ENCODE assay signal across 1 cellular context in the genomic region with DNA sequence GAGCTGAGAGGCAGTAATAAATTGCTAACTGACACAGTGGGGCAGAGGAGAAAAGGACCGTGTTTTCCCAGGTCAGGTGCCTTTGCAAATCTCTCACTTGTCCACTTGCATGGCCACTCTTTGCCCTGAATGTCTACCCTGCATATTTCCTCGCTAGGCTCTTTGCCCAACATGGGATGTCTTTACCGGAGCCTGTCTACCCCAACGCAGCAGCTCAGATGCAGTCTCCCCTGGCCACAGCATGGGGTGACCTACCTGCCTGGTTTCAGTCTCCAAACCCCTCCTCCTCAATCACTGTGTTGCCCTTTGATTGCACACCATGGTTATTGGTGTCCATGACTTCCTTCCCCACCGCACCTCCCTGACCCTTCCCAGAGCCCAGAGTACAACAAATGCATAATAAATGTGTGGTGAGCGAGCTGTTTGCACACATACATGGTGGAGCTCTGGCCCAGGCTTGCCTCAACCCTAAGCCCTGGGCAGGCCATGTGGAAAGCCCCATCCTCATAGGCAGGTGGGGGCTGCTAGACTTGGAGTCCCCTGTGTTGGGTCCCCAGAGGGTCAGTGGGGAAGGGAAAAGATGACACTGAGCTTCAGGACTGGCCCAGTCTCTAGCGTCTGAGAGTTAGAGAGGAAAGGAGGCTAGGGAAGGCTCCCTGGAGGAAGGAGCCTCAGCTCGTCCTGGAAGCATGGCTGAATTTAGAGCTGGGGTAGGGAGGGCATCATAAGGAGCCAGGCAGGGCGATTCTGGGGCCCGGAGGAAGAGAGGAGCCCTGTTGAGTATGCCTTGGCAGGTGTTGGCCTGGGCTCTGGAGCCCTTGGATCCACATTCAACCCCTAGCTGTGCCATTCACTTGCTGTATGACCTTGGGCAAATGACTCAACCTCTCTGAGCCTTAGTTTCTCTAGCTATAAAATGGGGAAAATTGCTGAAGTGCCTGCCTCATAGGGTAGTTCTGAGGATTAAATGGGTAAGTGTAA.
TF ChIP-seq lines count a peak whose summit lies in the region.

No MANE protein-coding gene starts in this region.

TF ChIP-seq in HepG2, 621 proteins besides CTCF, POLR2A, EP300 and RAD21 (continued from another document):
- TF ChIP-seq, protein P1, sequence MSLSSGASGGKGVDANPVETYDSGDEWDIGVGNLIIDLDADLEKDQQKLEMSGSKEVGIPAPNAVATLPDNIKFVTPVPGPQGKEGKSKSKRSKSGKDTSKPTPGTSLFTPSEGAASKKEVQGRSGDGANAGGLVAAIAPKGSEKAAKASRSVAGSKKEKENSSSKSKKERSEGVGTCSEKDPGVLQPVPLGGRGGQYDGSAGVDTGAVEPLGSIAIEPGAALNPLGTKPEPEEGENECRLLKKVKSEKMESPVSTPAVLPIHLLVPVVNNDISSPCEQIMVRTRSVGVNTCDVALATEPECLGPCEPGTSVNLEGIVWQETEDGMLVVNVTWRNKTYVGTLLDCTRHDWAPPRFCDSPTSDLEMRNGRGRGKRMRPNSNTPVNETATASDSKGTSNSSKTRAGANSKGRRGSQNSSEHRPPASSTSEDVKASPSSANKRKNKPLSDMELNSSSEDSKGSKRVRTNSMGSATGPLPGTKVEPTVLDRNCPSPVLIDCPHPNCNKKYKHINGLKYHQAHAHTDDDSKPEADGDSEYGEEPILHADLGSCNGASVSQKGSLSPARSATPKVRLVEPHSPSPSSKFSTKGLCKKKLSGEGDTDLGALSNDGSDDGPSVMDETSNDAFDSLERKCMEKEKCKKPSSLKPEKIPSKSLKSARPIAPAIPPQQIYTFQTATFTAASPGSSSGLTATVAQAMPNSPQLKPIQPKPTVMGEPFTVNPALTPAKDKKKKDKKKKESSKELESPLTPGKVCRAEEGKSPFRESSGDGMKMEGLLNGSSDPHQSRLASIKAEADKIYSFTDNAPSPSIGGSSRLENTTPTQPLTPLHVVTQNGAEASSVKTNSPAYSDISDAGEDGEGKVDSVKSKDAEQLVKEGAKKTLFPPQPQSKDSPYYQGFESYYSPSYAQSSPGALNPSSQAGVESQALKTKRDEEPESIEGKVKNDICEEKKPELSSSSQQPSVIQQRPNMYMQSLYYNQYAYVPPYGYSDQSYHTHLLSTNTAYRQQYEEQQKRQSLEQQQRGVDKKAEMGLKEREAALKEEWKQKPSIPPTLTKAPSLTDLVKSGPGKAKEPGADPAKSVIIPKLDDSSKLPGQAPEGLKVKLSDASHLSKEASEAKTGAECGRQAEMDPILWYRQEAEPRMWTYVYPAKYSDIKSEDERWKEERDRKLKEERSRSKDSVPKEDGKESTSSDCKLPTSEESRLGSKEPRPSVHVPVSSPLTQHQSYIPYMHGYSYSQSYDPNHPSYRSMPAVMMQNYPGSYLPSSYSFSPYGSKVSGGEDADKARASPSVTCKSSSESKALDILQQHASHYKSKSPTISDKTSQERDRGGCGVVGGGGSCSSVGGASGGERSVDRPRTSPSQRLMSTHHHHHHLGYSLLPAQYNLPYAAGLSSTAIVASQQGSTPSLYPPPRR (CRISPR knock-in tag; IDR thresholded peaks at IDR 0.05; ENCODE audit: borderline replicate concordance) = no peak
- no peak for TF ChIP-seq ZBTB34 (CRISPR knock-in tag; IDR thresholded peaks at IDR 0.05)
- no peak for TF ChIP-seq JUNB (CRISPR knock-in tag; IDR thresholded peaks at IDR 0.05; ENCODE audit: borderline replicate concordance)
- peak; percentile 80 for TF ChIP-seq PTBP1 (IDR thresholded peaks at IDR 0.05; ENCODE audit: low read depth, low read length, poor library complexity, severe bottlenecking)
- no peak for TF ChIP-seq HCFC1 (IDR thresholded peaks at IDR 0.05; ENCODE audit: low read depth, low read length)
- TF ChIP-seq NR2C2 (CRISPR knock-in tag; IDR thresholded peaks at IDR 0.05; ENCODE audit: borderline replicate concordance) = 0 out of 2 replicates have a peak, but pooled peaks have one; percentile 22
- TF ChIP-seq CREB1 (IDR thresholded peaks at IDR 0.05) = no peak
- TF ChIP-seq CREB1 (CRISPR knock-in tag; IDR thresholded peaks at IDR 0.05) = no peak
- no peak for TF ChIP-seq ZFP37 (CRISPR knock-in tag; IDR thresholded peaks at IDR 0.05; ENCODE audit: borderline replicate concordance)
- no peak for TF ChIP-seq ZNF670 (CRISPR knock-in tag; IDR thresholded peaks at IDR 0.05; ENCODE audit: borderline replicate concordance)
- TF ChIP-seq KDM1A (CRISPR knock-in tag; IDR thresholded peaks at IDR 0.05) = no peak
- no peak for TF ChIP-seq KIAA2018 (CRISPR knock-in tag; IDR thresholded peaks at IDR 0.05; ENCODE audit: borderline replicate concordance)
- TF ChIP-seq RAD51 (IDR thresholded peaks at IDR 0.05; ENCODE audit: borderline replicate concordance) = no peak
- no peak for TF ChIP-seq ZNF569 (CRISPR knock-in tag; IDR thresholded peaks at IDR 0.05; ENCODE audit: borderline replicate concordance)
- no peak; the same call in 1 of the 2 replicates for TF ChIP-seq CC2D1A (CRISPR knock-in tag; IDR thresholded peaks at IDR 0.05)
- no peak for TF ChIP-seq FOXJ3 (CRISPR knock-in tag; IDR thresholded peaks at IDR 0.05; ENCODE audit: borderline replicate concordance)
